In the genomic region with DNA sequence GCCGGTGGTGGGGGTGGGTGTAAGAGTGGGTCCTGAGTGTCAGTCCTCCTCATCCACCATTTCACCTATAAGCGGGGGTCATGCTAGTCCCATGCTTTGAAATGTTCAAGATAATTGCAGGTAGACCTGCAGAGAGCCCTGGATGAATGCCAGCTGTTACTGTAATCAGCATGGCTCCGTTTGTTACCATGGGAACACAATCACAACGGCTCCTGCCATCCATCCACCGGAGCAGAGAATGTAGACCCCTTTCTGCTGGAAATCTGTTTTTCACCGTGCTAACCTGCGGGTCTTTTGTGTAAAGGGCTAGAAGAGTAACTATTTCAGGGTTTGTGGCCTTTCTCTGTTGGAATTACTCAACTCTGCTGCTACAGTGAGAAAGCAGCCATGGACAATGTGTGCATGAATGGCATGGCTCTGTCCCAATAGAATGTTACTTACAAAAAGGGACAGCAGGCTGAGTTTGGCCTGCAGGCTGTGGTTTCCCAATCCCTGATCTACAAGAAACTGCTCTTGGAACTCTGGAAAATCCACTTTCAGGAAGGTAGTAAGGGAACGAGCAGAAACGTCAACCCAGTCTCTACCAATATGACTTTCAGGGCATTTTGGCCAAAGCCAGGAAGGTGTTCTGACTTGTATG, we compare ENCODE assay signal across 15 cellular contexts. TPM values are rescaled to one million over a fixed set of nuclear protein-coding genes. Genes with fewer than 3 reads are reported as not detected.
DNase-seq lines count a peak whose midpoint lies in the region; ATAC-seq and TF ChIP-seq lines count a peak whose summit lies in the region.
"Had no signal": no experiment of that assay in that cellular context is flagged by ENCODE, and none has a peak within 500 bp of the region (broad histone marks: within the 10 kb centered on the region; RNA-seq: fewer than 3 reads in every experiment).

No MANE protein-coding gene starts in this region.

- DNase-seq in GM04503 (ENCODE audit: low read depth) (peak; percentile 54), NCI-H1417 (lab: John Stamatoyannopoulos, UW) (peak; percentile 46 to 95 (median 75)), WERI-Rb-1 (peak; percentile 26), nephron progenitor cell (no peak), NCI-H526 treated with DMSO at 0.1 percent for 48 hours (lab: John Stamatoyannopoulos, UW) (no peak)
- DNase-seq in activated naive CD4-positive, alpha-beta T cell treated with anti-CD3 and anti-CD28 coated beads, Interleukin-2, amount 50 U/mL, for 72 hours (ENCODE audit: low spot score in 2 of 2), result no peak
- DNase-seq: activated CD4-positive, CD25-positive, alpha-beta regulatory T cell; activated T-cell treated with anti-CD3 and anti-CD28 coated beads for 4 hours; CD8-positive, alpha-beta T cell; MV-4-11; PC-9 had no signal

- ATAC-seq in activated naive CD4-positive, alpha-beta T cell treated with anti-CD3 and anti-CD28 coated beads, Interleukin-2, amount 50 U/mL, for 72 hours, result no peak
- ATAC-seq in HG03159 (IDR thresholded peaks at IDR 0.05; ENCODE audit: unreplicated experiment) (no peak), GM21367 (IDR thresholded peaks at IDR 0.05; ENCODE audit: unreplicated experiment) (no peak)
- ATAC-seq: CD8-positive, alpha-beta T cell had no signal

- H3K27me3 ChIP-seq in WERI-Rb-1 (ENCODE audit: insufficient read depth, low read depth, severe bottlenecking), result no peaks in the 10 kb centered on the region
- H3K27me3 ChIP-seq: suprapubic skin had no signal

- no peak for TF ChIP-seq CTCF in WERI-Rb-1 (IDR thresholded peaks at IDR 0.05; ENCODE audit: low read depth, low read length)
- TF ChIP-seq CTCF in nephron progenitor cell (IDR thresholded peaks at IDR 0.05), result no peak

- no peaks in the 10 kb centered on the region for H3K36me3 Mint-ChIP-seq in nephron progenitor cell (ENCODE audit: low read depth)
- no peaks in the 10 kb centered on the region for H3K36me3 Mint-ChIP-seq in activated naive CD4-positive, alpha-beta T cell treated with anti-CD3 and anti-CD28 coated beads, Interleukin-2, amount 50 U/mL, for 72 hours

- no peak overlapping the region for H3K4me3 Mint-ChIP-seq in nephron progenitor cell
- H3K4me3 Mint-ChIP-seq: CD8-positive, alpha-beta T cell had no signal

- H3K27ac ChIP-seq in WERI-Rb-1, result no peak overlapping the region
- H3K27ac ChIP-seq: PC-9, suprapubic skin had no signal

- H3K36me3 ChIP-seq in WERI-Rb-1, result peaks cover 7% of the 10 kb centered on the region

- H3K9me3 ChIP-seq in WERI-Rb-1 (ENCODE audit: severe bottlenecking), result no peaks in the 10 kb centered on the region
- H3K9me3 ChIP-seq: suprapubic skin had no signal

- H3K9me3 Mint-ChIP-seq in nephron progenitor cell, result no peaks in the 10 kb centered on the region
- H3K9me3 Mint-ChIP-seq in activated naive CD4-positive, alpha-beta T cell treated with anti-CD3 and anti-CD28 coated beads, Interleukin-2, amount 50 U/mL, for 72 hours, result no peaks in the 10 kb centered on the region
- H3K9me3 Mint-ChIP-seq: CD8-positive, alpha-beta T cell had no signal

- H3K27ac Mint-ChIP-seq in nephron progenitor cell, result peak overlapping the region; percentile 48
- no peak overlapping the region for H3K27ac Mint-ChIP-seq in activated naive CD4-positive, alpha-beta T cell treated with anti-CD3 and anti-CD28 coated beads, Interleukin-2, amount 50 U/mL, for 72 hours
- H3K27ac Mint-ChIP-seq: CD8-positive, alpha-beta T cell had no signal

- peaks cover 6% of the 10 kb centered on the region for H3K4me1 Mint-ChIP-seq in nephron progenitor cell

- peaks cover 2% of the 10 kb centered on the region for H3K27me3 Mint-ChIP-seq in nephron progenitor cell (ENCODE audit: low read depth, poor library complexity)

- no peak overlapping the region for H3K4me3 ChIP-seq in WERI-Rb-1 (ENCODE audit: low read depth, low read length)
- H3K4me3 ChIP-seq: lung, PC-9, suprapubic skin had no signal

RNA-seq across cellular contexts. Expression of a gene that starts 36.1 kb away (rescaled TPM):
- total RNA-seq in activated naive CD4-positive, alpha-beta T cell treated with anti-CD3 and anti-CD28 coated beads, Interleukin-2, amount 50 U/mL, for 72 hours, result 10 to 100 TPM; 53.5 to 56.9 TPM

RNA-seq across cellular contexts. Expression of a gene that starts 36.5 kb away (rescaled TPM):
- total RNA-seq in activated naive CD4-positive, alpha-beta T cell treated with anti-CD3 and anti-CD28 coated beads, Interleukin-2, amount 50 U/mL, for 72 hours, result 10 to 100 TPM; 28.8 to 37.6 TPM

Comparison
In these comparisons a context has a peak if more than half of its experiments do, and no peak if none do; other contexts are left out.
1. DNase-seq: peak in GM04503 (single experiment), NCI-H1417 (3 of 3) and WERI-Rb-1 (single experiment); none in nephron progenitor cell (single experiment), activated naive CD4-positive, alpha-beta T cell treated with anti-CD3 and anti-CD28 coated beads, Interleukin-2, amount 50 U/mL, for 72 hours (0 of 2) and NCI-H526 treated with DMSO at 0.1 percent for 48 hours (single experiment).